22 cellular contexts compared by ENCODE assay signal in the genomic region with DNA sequence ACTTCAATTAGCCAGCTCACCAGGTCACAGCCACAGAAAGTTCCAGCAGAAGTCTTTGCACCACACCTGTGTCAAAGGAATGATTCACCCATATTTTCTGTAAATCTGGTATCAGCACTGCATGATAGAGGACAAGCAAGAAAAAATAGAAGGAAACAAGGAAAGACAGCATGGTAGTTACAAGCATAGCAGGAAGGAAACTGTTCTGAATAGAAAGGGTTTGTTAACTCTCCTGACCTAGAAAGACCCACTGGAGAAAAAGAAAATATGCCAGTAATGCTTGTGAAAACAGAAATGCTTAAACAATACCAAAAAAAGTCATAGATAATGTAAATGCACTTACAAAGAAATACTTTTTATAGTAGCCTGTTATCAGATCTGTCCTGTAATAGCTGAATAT.
"Had no signal": no experiment of that assay in that cellular context is flagged by ENCODE, and none has a peak within 500 bp of the region (broad histone marks: within the 10 kb centered on the region; RNA-seq: fewer than 3 reads in every experiment).

No MANE protein-coding gene starts in this region.

- ATAC-seq: activated T-cell treated with anti-CD3 and anti-CD28 coated beads, Interleukin-2, amount 50 U/mL, for 4 hours; left lobe of liver; mucosa of descending colon; naive thymus-derived CD8-positive, alpha-beta T cell; right cardiac atrium; WTC11 had no signal

- H3K4me3 Mint-ChIP-seq: activated CD4-positive, alpha-beta memory T cell treated with anti-CD3 and anti-CD28 coated beads, Interleukin-2, amount 10 ng/mL, durations not matched to agents 7 days and 5 days; activated naive CD4-positive, alpha-beta T cell treated with anti-CD3 and anti-CD28 coated beads, Interleukin-2, amount 50 U/mL, for 24 hours; activated T-cell treated with anti-CD3 and anti-CD28 coated beads, Interleukin-2, amount 50 U/mL, for 4 hours; brain; naive thymus-derived CD8-positive, alpha-beta T cell; WTC11 had no signal

- H3K9me3 Mint-ChIP-seq: activated CD4-positive, alpha-beta memory T cell treated with anti-CD3 and anti-CD28 coated beads, Interleukin-2, amount 10 ng/mL, durations not matched to agents 7 days and 5 days; activated naive CD4-positive, alpha-beta T cell treated with anti-CD3 and anti-CD28 coated beads, Interleukin-2, amount 50 U/mL, for 24 hours; activated T-cell treated with anti-CD3 and anti-CD28 coated beads, Interleukin-2, amount 50 U/mL, for 4 hours; brain; naive thymus-derived CD8-positive, alpha-beta T cell; WTC11 had no signal

- DNase-seq: activated CD4-positive, alpha-beta memory T cell treated with anti-CD3 and anti-CD28 coated beads, Interleukin-2, amount 10 ng/mL, durations not matched to agents 7 days and 5 days; activated CD4-positive, alpha-beta T cell treated with anti-CD3 and anti-CD28 coated beads for 4 hours; activated effector memory CD4-positive, alpha-beta T cell treated with Interleukin-2 at 50 U/mL for 16 hours; activated T-cell treated with anti-CD3 and anti-CD28 coated beads, Interleukin-2, amount 50 U/mL, for 4 hours; amniotic stem cell; foreskin melanocyte; head of caudate nucleus; mucosa of descending colon; naive thymus-derived CD8-positive, alpha-beta T cell; posterior cingulate gyrus; right cardiac atrium; SJCRH30; small intestine; SW 1271 had no signal

- H3K27me3 ChIP-seq: SJCRH30 had no signal

- H3K9me3 ChIP-seq: mucosa of descending colon, SJCRH30, thoracic aorta had no signal

- H3K4me1 ChIP-seq: SJCRH30 had no signal

- H3K27me3 Mint-ChIP-seq: activated CD4-positive, alpha-beta memory T cell treated with anti-CD3 and anti-CD28 coated beads, Interleukin-2, amount 10 ng/mL, durations not matched to agents 7 days and 5 days; activated naive CD4-positive, alpha-beta T cell treated with anti-CD3 and anti-CD28 coated beads, Interleukin-2, amount 50 U/mL, for 24 hours; brain; naive thymus-derived CD8-positive, alpha-beta T cell had no signal

- H3K4me1 Mint-ChIP-seq: activated CD4-positive, alpha-beta memory T cell treated with anti-CD3 and anti-CD28 coated beads, Interleukin-2, amount 10 ng/mL, durations not matched to agents 7 days and 5 days; activated naive CD4-positive, alpha-beta T cell treated with anti-CD3 and anti-CD28 coated beads, Interleukin-2, amount 50 U/mL, for 24 hours; brain; naive thymus-derived CD8-positive, alpha-beta T cell; WTC11 had no signal

- H3K27ac ChIP-seq: SJCRH30, thoracic aorta had no signal

- H3K36me3 Mint-ChIP-seq: WTC11 had no signal

- FAIRE-seq: endometrium, islet of Langerhans, small intestine, TTC549 had no signal

- H3K36me3 ChIP-seq: thoracic aorta had no signal

- H3K27ac Mint-ChIP-seq: activated CD4-positive, alpha-beta memory T cell treated with anti-CD3 and anti-CD28 coated beads, Interleukin-2, amount 10 ng/mL, durations not matched to agents 7 days and 5 days; WTC11 had no signal

- H3K4me3 ChIP-seq: mucosa of descending colon, SJCRH30, thoracic aorta had no signal
